33 cellular contexts compared by ENCODE assay signal in genomic region chr18:78586596-78586995, GRCh38.
"Had no signal": no experiment of that assay in that cellular context is flagged by ENCODE, and none has a peak within 500 bp of the region (broad histone marks: within the 10 kb centered on the region; RNA-seq: fewer than 3 reads in every experiment).

No MANE protein-coding gene starts in this region.

- H3K4me3 Mint-ChIP-seq: activated CD4-positive, alpha-beta memory T cell treated with anti-CD3 and anti-CD28 coated beads, Interleukin-2, amount 10 ng/mL, durations not matched to agents 7 days and 5 days; activated naive CD4-positive, alpha-beta T cell treated with anti-CD3 and anti-CD28 coated beads, Interleukin-2, amount 50 U/mL, for 24 hours; activated T-cell treated with anti-CD3 and anti-CD28 coated beads, Interleukin-2, amount 50 U/mL, for 24 hours; central memory CD8-positive, alpha-beta T cell had no signal

- H3K27ac Mint-ChIP-seq: activated CD4-positive, alpha-beta memory T cell treated with anti-CD3 and anti-CD28 coated beads, Interleukin-2, amount 10 ng/mL, durations not matched to agents 7 days and 5 days; activated naive CD4-positive, alpha-beta T cell treated with anti-CD3 and anti-CD28 coated beads, Interleukin-2, amount 50 U/mL, for 24 hours; activated T-cell treated with anti-CD3 and anti-CD28 coated beads, Interleukin-2, amount 50 U/mL, for 24 hours; activated T-helper 2 cell treated with anti-CD3 and anti-CD28 coated beads, Interferon-gamma antibody, Interleukin-2, Interleukin-4, amounts not matched to agents 10 μg/mL and 5 μg/mL and 100 μg/mL, durations not matched to agents 14 hours and 24 hours and 36 hours had no signal

- DNase-seq: activated CD4-positive, alpha-beta memory T cell treated with anti-CD3 and anti-CD28 coated beads, Interleukin-2, amount 10 ng/mL, durations not matched to agents 7 days and 5 days; activated CD4-positive, alpha-beta T cell treated with anti-CD3 and anti-CD28 coated beads for 1 hour; activated CD4-positive, alpha-beta T cell treated with anti-CD3 and anti-CD28 coated beads for 48 hours; activated CD4-positive, CD25-positive, alpha-beta regulatory T cell; activated gamma-delta T cell; activated naive CD4-positive, alpha-beta T cell treated with Interleukin-2 at 50 U/mL for 16 hours; activated T-cell treated with anti-CD3 and anti-CD28 coated beads, Interleukin-2, amount 50 U/mL, for 24 hours; adrenal gland; brain microvascular endothelial cell; KG1; MM.1S; MV-4-11; NCI-H1092; NCI-H1436 treated with DMSO at 0.1 percent for 48 hours; NCI-H1694 treated with DMSO at 0.1 percent for 48 hours; NCI-H2029; NCI-H2107; NCI-H2171; NCI-H510A; NCI-H526; NCI-H748 treated with DMSO at 0.1 percent for 48 hours; NK-92 treated with Interleukin-12 subunit alpha and Interleukin-12 subunit beta, amount 100 ng/mL, for 24 hours; PC-3; Peyer's patch; RPMI8226; SHP77 treated with DMSO at 0.1 percent for 48 hours; SK-N-SH; T-helper 1 cell; T-helper 9 cell; WERI-Rb-1 had no signal

- H3K36me3 Mint-ChIP-seq: activated naive CD4-positive, alpha-beta T cell treated with anti-CD3 and anti-CD28 coated beads, Interleukin-2, amount 50 U/mL, for 24 hours had no signal

- H3K4me1 Mint-ChIP-seq: activated CD4-positive, alpha-beta memory T cell treated with anti-CD3 and anti-CD28 coated beads, Interleukin-2, amount 10 ng/mL, durations not matched to agents 7 days and 5 days; activated naive CD4-positive, alpha-beta T cell treated with anti-CD3 and anti-CD28 coated beads, Interleukin-2, amount 50 U/mL, for 24 hours; central memory CD8-positive, alpha-beta T cell had no signal

- H3K9me3 Mint-ChIP-seq: activated naive CD4-positive, alpha-beta T cell treated with anti-CD3 and anti-CD28 coated beads, Interleukin-2, amount 50 U/mL, for 24 hours; activated T-cell treated with anti-CD3 and anti-CD28 coated beads, Interleukin-2, amount 50 U/mL, for 24 hours; activated T-helper 2 cell treated with anti-CD3 and anti-CD28 coated beads, Interferon-gamma antibody, Interleukin-2, Interleukin-4, amounts not matched to agents 10 μg/mL and 5 μg/mL and 100 μg/mL, durations not matched to agents 14 hours and 24 hours and 36 hours; central memory CD8-positive, alpha-beta T cell had no signal

- H3K27me3 Mint-ChIP-seq: activated CD4-positive, alpha-beta memory T cell treated with anti-CD3 and anti-CD28 coated beads, Interleukin-2, amount 10 ng/mL, durations not matched to agents 7 days and 5 days; activated naive CD4-positive, alpha-beta T cell treated with anti-CD3 and anti-CD28 coated beads, Interleukin-2, amount 50 U/mL, for 24 hours; central memory CD8-positive, alpha-beta T cell had no signal

- ATAC-seq: PC-3 had no signal
